Comparison of ENCODE assay signal across 16 cellular contexts in the genomic region with DNA sequence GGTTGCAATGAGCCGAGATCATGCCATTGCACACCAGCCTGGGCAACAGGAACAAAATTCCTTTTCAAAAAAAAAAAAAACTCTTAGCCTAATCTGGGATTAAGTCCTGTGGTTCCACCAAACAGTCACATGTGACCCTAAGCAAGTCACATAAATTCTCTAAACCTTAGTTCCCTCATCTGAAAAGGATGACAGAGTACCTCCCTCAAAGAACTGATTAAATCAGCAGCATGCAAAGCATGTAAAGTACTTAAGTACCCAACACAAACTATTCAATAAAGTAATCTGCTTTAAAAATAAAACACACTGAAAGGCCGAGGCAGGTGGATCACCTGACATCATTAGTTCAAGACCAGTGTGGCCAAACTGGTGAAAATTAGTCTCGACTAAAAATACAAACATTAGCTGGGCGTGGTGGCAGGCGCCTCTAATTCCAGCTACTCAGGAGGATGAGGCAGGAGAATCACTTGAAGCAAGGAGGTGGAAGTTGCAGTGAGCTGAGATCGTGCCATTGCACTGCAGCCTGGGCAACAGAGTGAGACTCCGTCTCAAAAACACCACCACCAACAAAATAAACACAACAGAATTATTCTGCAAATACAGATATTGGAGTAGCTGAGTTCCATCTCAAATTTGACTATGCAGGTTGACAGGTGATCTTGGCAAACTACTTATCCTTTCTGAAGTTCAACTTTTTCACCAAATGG. TPM values are rescaled to one million over a fixed set of nuclear protein-coding genes. Genes with fewer than 3 reads are reported as not detected.
DNase-seq lines count a peak whose midpoint lies in the region; ATAC-seq and TF ChIP-seq lines count a peak whose summit lies in the region.
"Had no signal": no experiment of that assay in that cellular context is flagged by ENCODE, and none has a peak within 500 bp of the region (broad histone marks: within the 10 kb centered on the region; RNA-seq: fewer than 3 reads in every experiment).

No MANE protein-coding gene starts in this region.

- no peak overlapping the region for H3K4me3 ChIP-seq in esophagus muscularis mucosa

- peak overlapping the region; percentile 5 for H3K27ac Mint-ChIP-seq in CD4-positive, alpha-beta T cell
- H3K27ac Mint-ChIP-seq in chondrocyte (ENCODE audit: unreplicated experiment) = peak overlapping the region; percentile 41
- H3K27ac Mint-ChIP-seq in activated CD4-positive, alpha-beta T cell treated with anti-CD3 and anti-CD28 coated beads for 36 hours = no peak overlapping the region

- no peaks in the 10 kb centered on the region for H3K27me3 Mint-ChIP-seq in CD4-positive, alpha-beta T cell
- H3K27me3 Mint-ChIP-seq in chondrocyte (ENCODE audit: low read depth) = no peaks in the 10 kb centered on the region
- no peaks in the 10 kb centered on the region for H3K27me3 Mint-ChIP-seq in activated CD4-positive, alpha-beta T cell treated with anti-CD3 and anti-CD28 coated beads for 36 hours

- POLR2A ChIA-PET in CD4-positive, alpha-beta T cell (lab: Charles Lee) = no interaction called here
- POLR2A ChIA-PET in activated CD4-positive, alpha-beta T cell treated with anti-CD3 and anti-CD28 coated beads for 36 hours (lab: Charles Lee) = no interaction called here

- TF ChIP-seq CTCF in CD4-positive, alpha-beta T cell (IDR thresholded peaks at IDR 0.05) = no peak
- TF ChIP-seq CTCF in chondrocyte (IDR thresholded peaks at IDR 0.05) (no peak), esophagus muscularis mucosa (IDR thresholded peaks at IDR 0.05) (no peak)

- no peak for ATAC-seq in CD4-positive, alpha-beta T cell (ENCODE audit: poor library complexity)
- ATAC-seq in GM19035 (IDR thresholded peaks at IDR 0.05; ENCODE audit: unreplicated experiment) (peak; percentile 17), HG03442 (IDR thresholded peaks at IDR 0.05; ENCODE audit: unreplicated experiment) (peak; percentile 10)
- ATAC-seq in activated CD4-positive, alpha-beta T cell treated with anti-CD3 and anti-CD28 coated beads for 36 hours = no peak
- ATAC-seq: foreskin keratinocyte had no signal

- H3K36me3 Mint-ChIP-seq in CD4-positive, alpha-beta T cell (ENCODE audit: low read depth) = peaks cover 42% of the 10 kb centered on the region
- H3K36me3 Mint-ChIP-seq in chondrocyte (ENCODE audit: low read depth) = peaks cover 2% of the 10 kb centered on the region
- peaks cover 16% of the 10 kb centered on the region for H3K36me3 Mint-ChIP-seq in activated CD4-positive, alpha-beta T cell treated with anti-CD3 and anti-CD28 coated beads for 36 hours (ENCODE audit: low read depth)

- CTCF ChIA-PET in CD4-positive, alpha-beta T cell (lab: Charles Lee) = no interaction called here
- CTCF ChIA-PET in activated CD4-positive, alpha-beta T cell treated with anti-CD3 and anti-CD28 coated beads for 36 hours (lab: Charles Lee) = interaction anchor here (1.4 to 1.6 kb wide), 2 partner anchors 24 to 38 kb away, joined by 3 to 4 read pairs; no protein-coding TSS in a partner anchor

- H3K4me3 Mint-ChIP-seq in CD4-positive, alpha-beta T cell = peak overlapping the region; percentile 45
- H3K4me3 Mint-ChIP-seq in chondrocyte (ENCODE audit: unreplicated experiment) = no peak overlapping the region
- no peak overlapping the region for H3K4me3 Mint-ChIP-seq in activated CD4-positive, alpha-beta T cell treated with anti-CD3 and anti-CD28 coated beads for 36 hours

- no peaks in the 10 kb centered on the region for H3K9me3 Mint-ChIP-seq in CD4-positive, alpha-beta T cell
- no peaks in the 10 kb centered on the region for H3K9me3 Mint-ChIP-seq in chondrocyte (ENCODE audit: low read depth)
- no peaks in the 10 kb centered on the region for H3K9me3 Mint-ChIP-seq in activated CD4-positive, alpha-beta T cell treated with anti-CD3 and anti-CD28 coated beads for 36 hours (ENCODE audit: low read depth)

- no peaks in the 10 kb centered on the region for H3K9me3 ChIP-seq in CD4-positive, alpha-beta T cell (ENCODE audit: control insufficient read depth, low read length)
- no peaks in the 10 kb centered on the region for H3K9me3 ChIP-seq in esophagus muscularis mucosa

- no peaks in the 10 kb centered on the region for H3K27me3 ChIP-seq in CD4-positive, alpha-beta T cell (ENCODE audit: control insufficient read depth, insufficient read depth, low read length)
- H3K27me3 ChIP-seq in esophagus muscularis mucosa = no peaks in the 10 kb centered on the region
- H3K27me3 ChIP-seq: foreskin keratinocyte had no signal

- H3K4me1 ChIP-seq in esophagus muscularis mucosa = peaks cover 21 to 85% (median 78%) of the 10 kb centered on the region in 4 donors

- no peak overlapping the region for H3K27ac ChIP-seq in CD4-positive, alpha-beta T cell (ENCODE audit: low read depth, low read length)
- H3K27ac ChIP-seq in esophagus muscularis mucosa (replicated peaks in 1 of 4) = no peak overlapping the region
- H3K27ac ChIP-seq: foreskin keratinocyte had no signal

- peaks cover 0 to 5% (median 0%) of the 10 kb centered on the region in 4 donors for H3K36me3 ChIP-seq in esophagus muscularis mucosa

- WGBS in esophagus muscularis mucosa = 86% methylated on average over 7 of the region's 7 CpGs

- DNase-seq in CD4-positive, alpha-beta T cell = no peak
- DNase-seq in chondrocyte (ENCODE audit: low spot score) = no peak
- DNase-seq in posterior cingulate gyrus = no peak
- no peak for DNase-seq in esophagus muscularis mucosa (ENCODE audit: extremely low spot score)
- no peak for DNase-seq in UCSD-AML1 (lab: John Stamatoyannopoulos, UW; ENCODE audit: unreplicated experiment)
- no peak for DNase-seq in activated CD4-positive, alpha-beta T cell treated with anti-CD3 and anti-CD28 coated beads for 36 hours
- DNase-seq: activated CD4-positive, CD25-positive, alpha-beta regulatory T cell; anterior cingulate cortex; effector CD4-positive, alpha-beta T cell; foreskin keratinocyte; GDM1; islet precursor cell; NCI-H1694 treated with DMSO at 0.1 percent for 48 hours; SHP77 treated with DMSO at 0.1 percent for 48 hours had no signal

- TF ChIP-seq EP300 in esophagus muscularis mucosa (IDR thresholded peaks at IDR 0.05) = no peak

- TF ChIP-seq POLR2A in esophagus muscularis mucosa (IDR thresholded peaks at IDR 0.05; ENCODE audit: low read depth) = no peak

- H3K4me1 Mint-ChIP-seq in CD4-positive, alpha-beta T cell (ENCODE audit: low read depth) = peaks cover 80% of the 10 kb centered on the region
- peaks cover 42% of the 10 kb centered on the region for H3K4me1 Mint-ChIP-seq in chondrocyte (ENCODE audit: low read depth)
- H3K4me1 Mint-ChIP-seq in activated CD4-positive, alpha-beta T cell treated with anti-CD3 and anti-CD28 coated beads for 36 hours = peaks cover 61% of the 10 kb centered on the region

- intact Hi-C loops in CD4-positive, alpha-beta T cell (cut with DNase I, micrococcal nuclease) = no loop called here
- intact Hi-C loops in posterior cingulate gyrus (cut with DNase I) (no loop called here), esophagus muscularis mucosa (cut with DNase I) (loop anchor here (10.0 kb wide), 1 partner anchor 391 kb away; the partner anchor contains the start of gene FAM161A)
- intact Hi-C loops in activated CD4-positive, alpha-beta T cell treated with anti-CD3 and anti-CD28 coated beads for 36 hours (cut with DNase I, micrococcal nuclease) = no loop called here

RNA-seq across cellular contexts. Expression of gene USP34, which starts 7.0 kb away (rescaled TPM):
- 100 to 1,000 TPM; 137 to 138 TPM for total RNA-seq in CD4-positive, alpha-beta T cell
- total RNA-seq in chondrocyte (104 to 129 TPM (median 104 TPM) in 3 replicates), esophagus muscularis mucosa (100 to 1,000 TPM; 124 to 137 (median 129) TPM)
- 10 to 100 TPM; 63.7 to 67.6 TPM for total RNA-seq in activated CD4-positive, alpha-beta T cell treated with anti-CD3 and anti-CD28 coated beads for 36 hours

Comparison
In these comparisons a context has a peak if more than half of its experiments do, and no peak if none do; other contexts are left out.
1. ATAC-seq: peak in GM19035 (single experiment) and HG03442 (single experiment); none in CD4-positive, alpha-beta T cell (single experiment) and activated CD4-positive, alpha-beta T cell treated with anti-CD3 and anti-CD28 coated beads for 36 hours (single experiment).